Comparison of ENCODE assay signal across 15 cellular contexts in the genomic region with DNA sequence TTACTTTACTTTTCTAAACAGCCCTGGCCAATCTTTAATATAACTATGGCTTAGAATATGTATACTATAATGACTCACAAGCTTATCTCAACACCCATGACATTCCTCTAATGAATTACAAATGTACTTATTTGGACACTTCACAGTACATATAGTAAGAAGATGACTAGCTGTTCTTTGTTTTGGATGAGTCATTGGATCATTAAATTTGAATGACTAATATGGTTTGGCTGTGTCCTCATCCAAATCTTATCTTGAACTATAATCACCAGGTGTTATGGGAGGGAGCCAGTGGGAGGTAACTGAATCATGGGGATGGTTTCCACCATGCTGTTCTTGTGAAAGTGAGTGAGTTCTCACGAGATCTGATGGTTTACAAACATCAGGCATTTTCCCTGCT.
A peak's percentile ranks its signal among the peaks of the same experiment; 100 is the strongest.
DNase-seq lines count a peak whose midpoint lies in the region; ATAC-seq, FAIRE-seq and TF ChIP-seq lines count a peak whose summit lies in the region.
"Had no signal": no experiment of that assay in that cellular context is flagged by ENCODE, and none has a peak within 500 bp of the region (broad histone marks: within the 10 kb centered on the region; RNA-seq: fewer than 3 reads in every experiment).

No MANE protein-coding gene starts in this region.

- no peaks in the 10 kb centered on the region for H3K79me1 ChIP-seq in mesendoderm (ENCODE audit: low read length)

- no peaks in the 10 kb centered on the region for H3K79me2 ChIP-seq in mesendoderm (ENCODE audit: control insufficient read depth, insufficient read depth, low read length)

- no peak overlapping the region for H4K8ac ChIP-seq in mesendoderm (ENCODE audit: low read depth, low read length)

- DNase-seq in DMS53 treated with DMSO at 0.1 percent for 48 hours (lab: John Stamatoyannopoulos, UW; ENCODE audit: unreplicated experiment) (peak; percentile 33), NB4 (ENCODE audit: low read depth) (peak; percentile 16), bronchial epithelial cell (ENCODE audit: low read depth) (peak; percentile 99), mesendoderm (peak; percentile 11), endodermal cell (no peak), activated gamma-delta T cell (lab: John Stamatoyannopoulos, UW) (no peak)
- DNase-seq in activated CD4-positive, alpha-beta T cell treated with anti-CD3 and anti-CD28 coated beads, Interleukin-2, amount 50 U/mL, for 1 hour, result no peak
- DNase-seq: activated naive CD8-positive, alpha-beta T cell treated with anti-CD3 and anti-CD28 coated beads, Interleukin-2, amount 10 ng/mL, durations not matched to agents 7 days and 5 days; CD4-positive, alpha-beta memory T cell; hippocampal formation; NCI-H1092; Peyer's patch; stimulated activated CD4-positive, alpha-beta T cell treated with anti-CD3 and anti-CD28 coated beads, Interleukin-2, amount 100 ng/mL, for 48 hours had no signal

- no peak for ATAC-seq in GM18907 (IDR thresholded peaks at IDR 0.05; ENCODE audit: unreplicated experiment)

- H2BK5ac ChIP-seq in mesendoderm (ENCODE audit: low read length), result no peak overlapping the region

- peaks cover 7% of the 10 kb centered on the region for H3K9me3 ChIP-seq in endodermal cell (ENCODE audit: control insufficient read depth, low read length)
- H3K9me3 ChIP-seq: Peyer's patch had no signal

- no peaks in the 10 kb centered on the region for H3K27me3 Mint-ChIP-seq in endodermal cell (ENCODE audit: insufficient read depth)
- H3K27me3 Mint-ChIP-seq: activated naive CD8-positive, alpha-beta T cell treated with anti-CD3 and anti-CD28 coated beads, Interleukin-2, amount 10 ng/mL, durations not matched to agents 7 days and 5 days; CD4-positive, alpha-beta memory T cell; stimulated activated naive CD8-positive, alpha-beta T cell treated with anti-CD3 and anti-CD28 coated beads, Interleukin-15, Interleukin-2, amounts not matched to agents 100 ng/mL and 50 ng/mL, for 24 hours had no signal

- H3K18ac ChIP-seq in mesendoderm (ENCODE audit: low read length), result no peak overlapping the region

- H3K27ac ChIP-seq in mesendoderm (ENCODE audit: low read depth, low read length), result no peak overlapping the region
- no peak overlapping the region for H3K27ac ChIP-seq in endodermal cell (ENCODE audit: low read depth, low read length)
- H3K27ac ChIP-seq: Peyer's patch had no signal

- no peaks in the 10 kb centered on the region for H3K36me3 ChIP-seq in bronchial epithelial cell (ENCODE audit: control insufficient read depth, insufficient read depth, low read length)
- H3K36me3 ChIP-seq in mesendoderm (ENCODE audit: control insufficient read depth, insufficient read depth, low read length), result no peaks in the 10 kb centered on the region
- H3K36me3 ChIP-seq in endodermal cell (ENCODE audit: control insufficient read depth, insufficient read depth, low read length), result no peaks in the 10 kb centered on the region
- H3K36me3 ChIP-seq: Peyer's patch had no signal

- no peak for TF ChIP-seq POLR2A in NB4 (IDR thresholded peaks at IDR 0.05; ENCODE audit: extremely low read depth, insufficient read length)

- TF ChIP-seq CTCF in NB4 (IDR thresholded peaks at IDR 0.05; ENCODE audit: low read depth, low read length) (no peak), bronchial epithelial cell (IDR thresholded peaks at IDR 0.05; ENCODE audit: insufficient read depth, low read length, severe bottlenecking) (no peak), endodermal cell (conservative IDR thresholded peaks at IDR 0.05) (no peak)

- H3K4me3 ChIP-seq in NB4 (ENCODE audit: low read depth, low read length) (no peak overlapping the region), bronchial epithelial cell (ENCODE audit: low read depth, low read length) (no peak overlapping the region), mesendoderm (ENCODE audit: low read length) (no peak overlapping the region), endodermal cell (ENCODE audit: low read length) (no peak overlapping the region)
- H3K4me3 ChIP-seq: Peyer's patch had no signal

- H3K23ac ChIP-seq in mesendoderm (ENCODE audit: low read length), result no peak overlapping the region

- no peak overlapping the region for H3K27ac Mint-ChIP-seq in endodermal cell
- H3K27ac Mint-ChIP-seq: activated naive CD8-positive, alpha-beta T cell treated with anti-CD3 and anti-CD28 coated beads, Interleukin-2, amount 10 ng/mL, durations not matched to agents 7 days and 5 days; CD4-positive, alpha-beta memory T cell; stimulated activated naive CD8-positive, alpha-beta T cell treated with anti-CD3 and anti-CD28 coated beads, Interleukin-15, Interleukin-2, amounts not matched to agents 100 ng/mL and 50 ng/mL, for 24 hours had no signal

- no peak overlapping the region for H4K5ac ChIP-seq in mesendoderm (ENCODE audit: low read length)

- H3K4me1 Mint-ChIP-seq in endodermal cell, result no peaks in the 10 kb centered on the region
- H3K4me1 Mint-ChIP-seq: activated naive CD8-positive, alpha-beta T cell treated with anti-CD3 and anti-CD28 coated beads, Interleukin-2, amount 10 ng/mL, durations not matched to agents 7 days and 5 days; CD4-positive, alpha-beta memory T cell had no signal

- no peak overlapping the region for H3K4me2 ChIP-seq in mesendoderm (ENCODE audit: low read length)

- no peak overlapping the region for H3K4me3 Mint-ChIP-seq in endodermal cell
- H3K4me3 Mint-ChIP-seq: activated naive CD8-positive, alpha-beta T cell treated with anti-CD3 and anti-CD28 coated beads, Interleukin-2, amount 10 ng/mL, durations not matched to agents 7 days and 5 days; CD4-positive, alpha-beta memory T cell; stimulated activated naive CD8-positive, alpha-beta T cell treated with anti-CD3 and anti-CD28 coated beads, Interleukin-15, Interleukin-2, amounts not matched to agents 100 ng/mL and 50 ng/mL, for 24 hours had no signal

- H3K4me1 ChIP-seq in mesendoderm (ENCODE audit: control insufficient read depth, low read depth, low read length) (no peaks in the 10 kb centered on the region), endodermal cell (ENCODE audit: control insufficient read depth, insufficient read depth, low read length) (no peaks in the 10 kb centered on the region)
- H3K4me1 ChIP-seq: Peyer's patch had no signal

- no peak overlapping the region for H2AK5ac ChIP-seq in mesendoderm (ENCODE audit: low read length)

- peak; percentile 87 for FAIRE-seq in bronchial epithelial cell (lab: Jason Lieb, UNC)

- H3K27me3 ChIP-seq in bronchial epithelial cell (ENCODE audit: control insufficient read depth, insufficient read depth, low read length), result no peaks in the 10 kb centered on the region
- no peaks in the 10 kb centered on the region for H3K27me3 ChIP-seq in mesendoderm (ENCODE audit: insufficient read depth, low read length, poor library complexity)
- H3K27me3 ChIP-seq in endodermal cell (ENCODE audit: control insufficient read depth, insufficient read depth, low read length, poor library complexity, severe bottlenecking), result no peaks in the 10 kb centered on the region
- H3K27me3 ChIP-seq: Peyer's patch had no signal

- no peak overlapping the region for H3K4ac ChIP-seq in mesendoderm (ENCODE audit: low read depth, low read length)

- peaks cover 12% of the 10 kb centered on the region for H3K9me3 Mint-ChIP-seq in endodermal cell

- WGBS in mesendoderm (ENCODE audit: extremely low coverage, insufficient coverage, low lambda C conversion rate), result no CpG with 5 or more reads among the region's 1 CpG
- 91 to 100% methylated on average over 1 of the region's 1 CpG for whole genome bisulfite sequencing in endodermal cell (ENCODE audit: insufficient coverage in 1 of 2, insufficient read length in 1 of 2), 2 experiments

- H3K9ac ChIP-seq in mesendoderm (ENCODE audit: low read length), result no peak overlapping the region
- H3K9ac ChIP-seq in endodermal cell (ENCODE audit: extremely low read depth, low read length, poor library complexity, severe bottlenecking), result no peak overlapping the region

- H2BK120ac ChIP-seq in mesendoderm (ENCODE audit: low read depth, low read length), result no peak overlapping the region

- no peak overlapping the region for H3K56ac ChIP-seq in mesendoderm (ENCODE audit: low read length)

- no peak overlapping the region for H2BK15ac ChIP-seq in mesendoderm (replicated peaks; ENCODE audit: low read depth)

- no peaks in the 10 kb centered on the region for H3K36me3 Mint-ChIP-seq in endodermal cell (ENCODE audit: low read depth)
- H3K36me3 Mint-ChIP-seq: activated naive CD8-positive, alpha-beta T cell treated with anti-CD3 and anti-CD28 coated beads, Interleukin-2, amount 10 ng/mL, durations not matched to agents 7 days and 5 days; CD4-positive, alpha-beta memory T cell had no signal

Comparison
In these comparisons a context has a peak if more than half of its experiments do, and no peak if none do; other contexts are left out.
1. DNase-seq: peak in DMS53 treated with DMSO at 0.1 percent for 48 hours (single experiment), NB4 (single experiment), bronchial epithelial cell (single experiment) and mesendoderm (single experiment); none in endodermal cell (single experiment), activated CD4-positive, alpha-beta T cell treated with anti-CD3 and anti-CD28 coated beads, Interleukin-2, amount 50 U/mL, for 1 hour (single experiment) and activated gamma-delta T cell (single experiment).